ENCODE assay signal across 13 cellular contexts in genomic region chr5:135040331-135041144, GRCh38. TPM values are rescaled to one million over a fixed set of nuclear protein-coding genes. Genes with fewer than 3 reads are reported as not detected.
DNase-seq lines count a peak whose midpoint lies in the region; ATAC-seq, FAIRE-seq and TF ChIP-seq lines count a peak whose summit lies in the region.
"Had no signal": no experiment of that assay in that cellular context is flagged by ENCODE, and none has a peak within 500 bp of the region (broad histone marks: within the 10 kb centered on the region; RNA-seq: fewer than 3 reads in every experiment).

No MANE protein-coding gene starts in this region.

- peaks cover 37% of the 10 kb centered on the region for H3K27me3 Mint-ChIP-seq in glutamatergic neuron (ENCODE audit: unreplicated experiment)
- H3K27me3 Mint-ChIP-seq in naive thymus-derived CD4-positive, alpha-beta T cell: peaks cover 66 to 89% (median 76%) of the 10 kb centered on the region in 5 donors

- H3K4me3 ChIP-seq in NT2/D1 (ENCODE audit: insufficient read length, low read depth): peak overlapping the region; percentile 43
- H3K4me3 ChIP-seq in naive thymus-derived CD4-positive, alpha-beta T cell (ENCODE audit: low read length): no peak overlapping the region
- no peak overlapping the region for H3K4me3 ChIP-seq in transverse colon

- DNase-seq in COLO668 (lab: John Stamatoyannopoulos, UW; ENCODE audit: unreplicated experiment): peak; percentile 29
- no peak for DNase-seq in NT2/D1 (ENCODE audit: low read depth, low spot score)
- peak; percentile 74 for DNase-seq in glutamatergic neuron
- DNase-seq in naive thymus-derived CD4-positive, alpha-beta T cell: no peak
- DNase-seq in transverse colon: no peak
- DNase-seq in RCC 7860 (ENCODE audit: low spot score): no peak
- DNase-seq in NCI-H128 (lab: John Stamatoyannopoulos, UW; ENCODE audit: unreplicated experiment): no peak
- no peak for DNase-seq in ACHN
- DNase-seq: DMS153, MM.1S had no signal

- no peaks in the 10 kb centered on the region for H3K4me1 Mint-ChIP-seq in glutamatergic neuron (ENCODE audit: low read depth, unreplicated experiment)
- H3K4me1 Mint-ChIP-seq in naive thymus-derived CD4-positive, alpha-beta T cell: peaks cover 0 to 21% (median 8%) of the 10 kb centered on the region in 7 donors

- no peak for ATAC-seq in naive thymus-derived CD4-positive, alpha-beta T cell

- intact Hi-C loops in naive thymus-derived CD4-positive, alpha-beta T cell (cut with micrococcal nuclease): no loop called here
- intact Hi-C loops in transverse colon (cut with DNase I; ENCODE audit: low total_unique reads): no loop called here

- H3K9me3 Mint-ChIP-seq in glutamatergic neuron (ENCODE audit: unreplicated experiment): peaks cover 12% of the 10 kb centered on the region
- H3K9me3 Mint-ChIP-seq in naive thymus-derived CD4-positive, alpha-beta T cell: peaks cover 0 to 4% (median 0%) of the 10 kb centered on the region in 11 donors
- H3K9me3 Mint-ChIP-seq: dendritic cell treated with granulocyte-macrophage colony-stimulating factor and Interleukin-4, amounts not matched to agents 40 ng/mL and 50 ng/mL, for 4 days had no signal

- TF ChIP-seq EP300 in transverse colon (IDR thresholded peaks at IDR 0.05; ENCODE audit: low read depth): no peak

- no peak overlapping the region for H3K4me3 Mint-ChIP-seq in glutamatergic neuron (ENCODE audit: unreplicated experiment)
- peak overlapping the region in 8 of 10 donors; percentile 1 to 76 (median 39) for H3K4me3 Mint-ChIP-seq in naive thymus-derived CD4-positive, alpha-beta T cell
- H3K4me3 Mint-ChIP-seq: dendritic cell treated with granulocyte-macrophage colony-stimulating factor and Interleukin-4, amounts not matched to agents 40 ng/mL and 50 ng/mL, for 4 days had no signal

- H3K27me3 ChIP-seq in NT2/D1 (ENCODE audit: insufficient read depth, insufficient read length) (peaks cover 95% of the 10 kb centered on the region), transverse colon (peaks cover 95% of the 10 kb centered on the region)
- peaks cover 7 to 19% of the 10 kb centered on the region in 2 donors for H3K27me3 ChIP-seq in naive thymus-derived CD4-positive, alpha-beta T cell (ENCODE audit: control insufficient read depth in 2 of 2, insufficient read depth in 2 of 2, low read length in 2 of 2)

- TF ChIP-seq CTCF in glutamatergic neuron (IDR thresholded peaks at IDR 0.05; ENCODE audit: partially characterized antibody, unreplicated experiment) (no peak), transverse colon (IDR thresholded peaks at IDR 0.05) (no peak)

- WGBS in transverse colon (ENCODE audit: low coverage in 1 of 2), 2 donors: 29% methylated on average over 34 of the region's 51 CpGs; no CpG with 5 or more reads in 1 of the 2 donors

- H3K9ac ChIP-seq in NT2/D1 (ENCODE audit: insufficient read length, low read depth): peak overlapping the region; percentile 61

- no peaks in the 10 kb centered on the region for H3K36me3 Mint-ChIP-seq in glutamatergic neuron (ENCODE audit: unreplicated experiment)
- no peaks in the 10 kb centered on the region for H3K36me3 Mint-ChIP-seq in naive thymus-derived CD4-positive, alpha-beta T cell

- H3K27ac ChIP-seq in naive thymus-derived CD4-positive, alpha-beta T cell (ENCODE audit: low read depth, low read length): no peak overlapping the region
- H3K27ac ChIP-seq in transverse colon: no peak overlapping the region
- H3K27ac ChIP-seq: ascending aorta, tibial nerve had no signal

- no peak overlapping the region for H3K27ac Mint-ChIP-seq in glutamatergic neuron (ENCODE audit: unreplicated experiment)
- H3K27ac Mint-ChIP-seq in naive thymus-derived CD4-positive, alpha-beta T cell: no peak overlapping the region
- H3K27ac Mint-ChIP-seq: dendritic cell treated with granulocyte-macrophage colony-stimulating factor and Interleukin-4, amounts not matched to agents 40 ng/mL and 50 ng/mL, for 4 days had no signal

- in situ Hi-C loops in transverse colon (cut with MboI; ENCODE audit: low pct_ligation_motif_present in 1 of 4, low pct_unique_long_range_greater_than_20kb in 1 of 4, low sequenced_read_pairs in 3 of 4): loop anchor here in 1 of 4 donors (25.0 kb wide), 1 partner anchor 147 kb away; no protein-coding TSS in a partner anchor
- in situ Hi-C loops in ACHN (cut with HindIII; ENCODE audit: low pct_ligation_motif_present, low pct_unique_long_range_greater_than_20kb, low sequenced_read_pairs): no loop called here

- H3K9me3 ChIP-seq in NT2/D1 (ENCODE audit: insufficient read depth, low read length): no peaks in the 10 kb centered on the region
- H3K9me3 ChIP-seq in naive thymus-derived CD4-positive, alpha-beta T cell (ENCODE audit: control insufficient read depth in 2 of 3, low read length in 3 of 3): no peaks in the 10 kb centered on the region
- no peaks in the 10 kb centered on the region for H3K9me3 ChIP-seq in transverse colon
- H3K9me3 ChIP-seq: ascending aorta, tibial nerve had no signal

- no peak for TF ChIP-seq POLR2A in transverse colon (IDR thresholded peaks at IDR 0.05)

- CTCF ChIA-PET in naive thymus-derived CD4-positive, alpha-beta T cell (lab: Charles Lee): no interaction called here

- FAIRE-seq in RCC 7860 (lab: Jason Lieb, UNC): no peak

- POLR2A ChIA-PET in naive thymus-derived CD4-positive, alpha-beta T cell (lab: Charles Lee): no interaction called here

- H3K4me1 ChIP-seq in NT2/D1 (ENCODE audit: insufficient read depth, insufficient read length) (peaks cover 9% of the 10 kb centered on the region), transverse colon (peaks cover 6 to 24% (median 17%) of the 10 kb centered on the region in 4 donors)
- H3K4me1 ChIP-seq in naive thymus-derived CD4-positive, alpha-beta T cell (ENCODE audit: control insufficient read depth in 2 of 2, insufficient read depth in 2 of 2, low read length in 2 of 2): no peaks in the 10 kb centered on the region

- no peaks in the 10 kb centered on the region for H3K36me3 ChIP-seq in NT2/D1 (ENCODE audit: insufficient read depth, insufficient read length, low read length)
- no peaks in the 10 kb centered on the region for H3K36me3 ChIP-seq in naive thymus-derived CD4-positive, alpha-beta T cell (ENCODE audit: control insufficient read depth in 2 of 3, insufficient read depth in 3 of 3, low read length in 3 of 3)
- no peaks in the 10 kb centered on the region for H3K36me3 ChIP-seq in transverse colon
- H3K36me3 ChIP-seq: ascending aorta, tibial nerve had no signal

RNA-seq across cellular contexts. Expression of gene PITX1, which starts 6.5 kb away (rescaled TPM):
- total RNA-seq in glutamatergic neuron (ENCODE audit: unreplicated experiment) (0.76 TPM), transverse colon (10 to 100 TPM in 1 of 4 donors, 1 to 10 TPM in 3; 3.7 to 13.9 (median 8.4) TPM)
- under 1 TPM in 1 of 5 experiments, not detected in 4; 0.17 TPM for total RNA-seq in naive thymus-derived CD4-positive, alpha-beta T cell
- polyA plus RNA-seq in naive thymus-derived CD4-positive, alpha-beta T cell: not detected

Comparison
In these comparisons a context has a peak if more than half of its experiments do, and no peak if none do; other contexts are left out.
1. DNase-seq: peak in COLO668 (single experiment) and glutamatergic neuron (single experiment); none in NT2/D1 (single experiment), naive thymus-derived CD4-positive, alpha-beta T cell (0 of 9), transverse colon (single experiment), RCC 7860 (single experiment), NCI-H128 (single experiment) and ACHN (single experiment).